ENCODE assay signal across 20 cellular contexts in genomic region chr10:51386248-51386885, GRCh38.
"Had no signal": no experiment of that assay in that cellular context is flagged by ENCODE, and none has a peak within 500 bp of the region (broad histone marks: within the 10 kb centered on the region; RNA-seq: fewer than 3 reads in every experiment).

No MANE protein-coding gene starts in this region.

- H3K27me3 ChIP-seq: breast epithelium, dorsolateral prefrontal cortex, heart left ventricle, sigmoid colon, stomach, testis had no signal

- H3K36me3 ChIP-seq: breast epithelium, heart left ventricle, sigmoid colon, stomach had no signal

- FAIRE-seq: frontal cortex, islet of Langerhans, TTC549 had no signal

- H3K27ac ChIP-seq: breast epithelium, dorsolateral prefrontal cortex, heart left ventricle, stomach, testis had no signal

- H3K9me3 ChIP-seq: breast epithelium, heart left ventricle, sigmoid colon, stomach, testis had no signal

- H3K4me3 ChIP-seq: breast epithelium, dorsolateral prefrontal cortex, heart left ventricle, sigmoid colon, stomach, testis had no signal

- DNase-seq: activated CD4-positive, alpha-beta T cell treated with anti-CD3 and anti-CD28 coated beads, Interleukin-2, amount 10 ng/mL, durations not matched to agents 7 days and 5 days; activated CD4-positive, CD25-positive, alpha-beta regulatory T cell; activated CD8-positive, alpha-beta memory T cell treated with anti-CD3 and anti-CD28 coated beads, Interleukin-2, amount 50 U/mL, for 48 hours; activated gamma-delta T cell treated with Interleukin-2 at 50 U/mL for 16 hours; activated T-cell treated with anti-CD3 and anti-CD28 coated beads, Interleukin-2, amount 50 U/mL, for 72 hours; dorsolateral prefrontal cortex; endodermal cell; heart left ventricle; midbrain; sigmoid colon; stimulated activated CD4-positive, alpha-beta T cell treated with anti-CD3 and anti-CD28 coated beads, Interleukin-12 subunit alpha, Interleukin-12 subunit beta, amount 100 ng/mL, for 4 hours; stimulated activated CD4-positive, alpha-beta T cell treated with anti-CD3 and anti-CD28 coated beads, Interleukin-2, amount 100 ng/mL, for 24 hours; stomach; testis had no signal

- H3K4me1 ChIP-seq: breast epithelium, testis had no signal

- ATAC-seq: activated T-cell treated with anti-CD3 and anti-CD28 coated beads, Interleukin-2, amount 50 U/mL, for 72 hours; esophagus mucosa; heart left ventricle; left lobe of liver had no signal
